Comparison of ENCODE assay signal across 9 cellular contexts in genomic region chr9:132114102-132114707, GRCh38. TPM values are rescaled to one million over a fixed set of nuclear protein-coding genes. Genes with fewer than 3 reads are reported as not detected.
DNase-seq lines count a peak whose midpoint lies in the region; ATAC-seq, FAIRE-seq and TF ChIP-seq lines count a peak whose summit lies in the region.
"Had no signal": no experiment of that assay in that cellular context is flagged by ENCODE, and none has a peak within 500 bp of the region (broad histone marks: within the 10 kb centered on the region; RNA-seq: fewer than 3 reads in every experiment).

No MANE protein-coding gene starts in this region.

- no peak for TF ChIP-seq CTCF in pancreas (IDR thresholded peaks at IDR 0.05)

- intact Hi-C loops in pancreas (cut with DNase I) = no loop called here

- no peaks in the 10 kb centered on the region for H3K36me3 ChIP-seq in pancreas
- H3K36me3 ChIP-seq: BLaER1 had no signal

- FAIRE-seq in frontal cortex (lab: Jason Lieb, UNC) (no peak), pancreas (lab: Jason Lieb, UNC) (no peak)

- no peak overlapping the region for H3K27ac ChIP-seq in pancreas
- H3K27ac ChIP-seq: BLaER1 had no signal

- H3K9me3 ChIP-seq in pancreas = no peaks in the 10 kb centered on the region
- H3K9me3 ChIP-seq: BLaER1 had no signal

- H3K4me3 ChIP-seq in pancreas = no peak overlapping the region
- H3K4me3 ChIP-seq: BLaER1 had no signal

- peak; percentile 73 to 99 (median 94) for ATAC-seq in pancreas

- H3K27me3 ChIP-seq in pancreas = peaks cover 0 to 7% (median 0%) of the 10 kb centered on the region in 4 donors
- H3K27me3 ChIP-seq: BLaER1 had no signal

- DNase-seq in activated gamma-delta T cell treated with Interleukin-2 at 50 U/mL for 16 hours (peak; percentile 26), activated gamma-delta T cell (lab: John Stamatoyannopoulos, UW) (no peak), frontal cortex (ENCODE audit: low spot score in 2 of 2) (peak; percentile 22 to 49), pancreas (peak; percentile 47 to 94 (median 75)), occipital lobe (lab: John Stamatoyannopoulos, UW) (no peak), NCI-H2196 treated with DMSO at 0.1 percent for 48 hours (lab: John Stamatoyannopoulos, UW; ENCODE audit: unreplicated experiment) (no peak), SHP77 treated with DMSO at 0.1 percent for 48 hours (lab: John Stamatoyannopoulos, UW) (no peak)
- peak; percentile 83 for DNase-seq in activated CD8-positive, alpha-beta memory T cell treated with anti-CD3 and anti-CD28 coated beads, Interleukin-2, amount 50 U/mL, for 48 hours

- 11 to 29% methylated on average over 14 to 18 of the region's 18 CpGs for WGBS in pancreas, 2 donors

- H3K4me1 ChIP-seq in pancreas = no peaks in the 10 kb centered on the region

RNA-seq across cellular contexts. Expression of gene MED27, which starts 34.5 kb away (rescaled TPM):
- total RNA-seq in frontal cortex = 11.8 TPM
- 1 to 10 TPM; 3.2 to 7.1 (median 5.0) TPM for total RNA-seq in pancreas
- polyA plus RNA-seq in pancreas = 10 to 100 TPM in 1 of 2 donors, 1 to 10 TPM in 1; 6.6 to 11.7 TPM
- total RNA-seq in occipital lobe = 11.5 TPM

RNA-seq across cellular contexts. Expression of gene NTNG2, which starts 47.7 kb away (rescaled TPM):
- total RNA-seq in frontal cortex (16.3 TPM), pancreas (1 to 10 TPM; 1.0 to 6.4 (median 3.6) TPM), occipital lobe (46.3 TPM)
- 1 to 10 TPM; 1.1 to 1.5 TPM for polyA plus RNA-seq in pancreas

Comparison
In these comparisons a context has a peak if more than half of its experiments do, and no peak if none do; other contexts are left out.
1. DNase-seq: peak in activated gamma-delta T cell treated with Interleukin-2 at 50 U/mL for 16 hours (single experiment), activated CD8-positive, alpha-beta memory T cell treated with anti-CD3 and anti-CD28 coated beads, Interleukin-2, amount 50 U/mL, for 48 hours (single experiment), frontal cortex (2 of 2) and pancreas (6 of 6); none in activated gamma-delta T cell (single experiment), occipital lobe (single experiment), NCI-H2196 treated with DMSO at 0.1 percent for 48 hours (single experiment) and SHP77 treated with DMSO at 0.1 percent for 48 hours (single experiment).